ENCODE assay signal across 8 cellular contexts in genomic region chr7:69564454-69565417, GRCh38. TPM values are rescaled to one million over a fixed set of nuclear protein-coding genes. Genes with fewer than 3 reads are reported as not detected.
DNase-seq lines count a peak whose midpoint lies in the region; ATAC-seq lines count a peak whose summit lies in the region.

No MANE protein-coding gene starts in this region.

- H2BK5ac ChIP-seq in mesenchymal stem cell (ENCODE audit: low read depth, low read length, poor library complexity, severe bottlenecking) = no peak overlapping the region

- peak; percentile 58 for ATAC-seq in HG03039 (IDR thresholded peaks at IDR 0.05; ENCODE audit: unreplicated experiment)
- ATAC-seq in right cardiac atrium = peak; percentile 55 to 78
- no peak for ATAC-seq in GM19455 (IDR thresholded peaks at IDR 0.05; ENCODE audit: unreplicated experiment)

- intact Hi-C loops in right cardiac atrium (cut with DNase I) = no loop called here

- no peak overlapping the region for H3K4me3 ChIP-seq in right cardiac atrium (ENCODE audit: low read length)
- H3K4me3 ChIP-seq in mesenchymal stem cell (ENCODE audit: insufficient read depth in 1 of 2, low read depth in 1 of 2, low read length in 2 of 2) = no peak overlapping the region

- H3K4me2 ChIP-seq in mesenchymal stem cell (ENCODE audit: low read length, poor library complexity, severe bottlenecking) = no peak overlapping the region

- no peaks in the 10 kb centered on the region for H3K36me3 ChIP-seq in mesenchymal stem cell (ENCODE audit: control insufficient read depth in 1 of 2, insufficient read depth in 2 of 2, low read depth in 1 of 2, low read length in 2 of 2)

- H2BK15ac ChIP-seq in mesenchymal stem cell (ENCODE audit: low read depth, poor library complexity, severe bottlenecking) = no peak overlapping the region

- no peak overlapping the region for H4K91ac ChIP-seq in mesenchymal stem cell (ENCODE audit: low read length)

- H3K23ac ChIP-seq in mesenchymal stem cell (ENCODE audit: low read length in 2 of 2) = no peak overlapping the region

- H3K27me3 ChIP-seq in right cardiac atrium (ENCODE audit: control insufficient read depth, insufficient read depth) = no peaks in the 10 kb centered on the region
- peaks cover 0 to 8% of the 10 kb centered on the region in 2 experiments for H3K27me3 ChIP-seq in mesenchymal stem cell (ENCODE audit: control insufficient read depth in 1 of 2, insufficient read depth in 1 of 2, low read length in 2 of 2)

- H3K9ac ChIP-seq in mesenchymal stem cell (ENCODE audit: low read length) = no peak overlapping the region

- no peak overlapping the region for H3K4ac ChIP-seq in mesenchymal stem cell (ENCODE audit: low read depth in 1 of 2, low read length in 2 of 2)

- no peak overlapping the region for H2BK12ac ChIP-seq in mesenchymal stem cell (ENCODE audit: low read length in 2 of 2)

- WGBS in right cardiac atrium = 35% methylated on average over 7 of the region's 7 CpGs
- WGBS in mesenchymal stem cell = 77% methylated on average over 6 of the region's 7 CpGs

- H3K79me1 ChIP-seq in mesenchymal stem cell (replicated peaks; ENCODE audit: low read length, poor library complexity, severe bottlenecking) = no peaks in the 10 kb centered on the region

- H3K14ac ChIP-seq in mesenchymal stem cell (ENCODE audit: low read length in 2 of 2) = no peak overlapping the region

- H3K4me1 ChIP-seq in right cardiac atrium (ENCODE audit: control insufficient read depth, insufficient read depth, low read length) = no peaks in the 10 kb centered on the region
- peaks cover 2% of the 10 kb centered on the region for H3K4me1 ChIP-seq in mesenchymal stem cell (ENCODE audit: control insufficient read depth, insufficient read depth, low read depth, low read length)

- H3K9me3 ChIP-seq in right cardiac atrium (ENCODE audit: control insufficient read depth, low read length) (no peaks in the 10 kb centered on the region), mesenchymal stem cell (ENCODE audit: control insufficient read depth, low read length) (no peaks in the 10 kb centered on the region)

- H3K18ac ChIP-seq in mesenchymal stem cell (ENCODE audit: low read depth in 1 of 2, low read length in 2 of 2) = no peak overlapping the region

- H2BK120ac ChIP-seq in mesenchymal stem cell (ENCODE audit: low read depth, low read length) = no peak overlapping the region

- H3K27ac ChIP-seq in right cardiac atrium (ENCODE audit: low read length) (no peak overlapping the region), mesenchymal stem cell (ENCODE audit: low read length, poor library complexity, severe bottlenecking) (no peak overlapping the region)

- H2AFZ ChIP-seq in mesenchymal stem cell (ENCODE audit: low read depth, low read length) = no peak overlapping the region

- DNase-seq in GM04504 (ENCODE audit: low read depth) = peak; percentile 12
- peak; percentile 95 for DNase-seq in NCI-H69 (lab: John Stamatoyannopoulos, UW)
- DNase-seq in right cardiac atrium = peak in 1 of 3 donors; percentile 23
- DNase-seq in germinal center (ENCODE audit: low spot score) = no peak
- DNase-seq in mesenchymal stem cell = no peak
- no peak for DNase-seq in HCEC 1CT

- H4K8ac ChIP-seq in mesenchymal stem cell (ENCODE audit: low read length) = no peak overlapping the region

- no peak overlapping the region for H2AK5ac ChIP-seq in mesenchymal stem cell (ENCODE audit: low read length, severe bottlenecking)

RNA-seq across cellular contexts. Expression of gene AUTS2, which starts 33.5 kb away (rescaled TPM):
- total RNA-seq in right cardiac atrium = 10 to 100 TPM; 10.3 to 15.4 (median 11.0) TPM
- polyA plus RNA-seq in right cardiac atrium = 7.0 TPM
- polyA plus RNA-seq in mesenchymal stem cell (2013, experiment 1 of 2) = 4.4 TPM
- polyA plus RNA-seq in mesenchymal stem cell (2013, experiment 2 of 2) = 3.9 TPM

Comparison
In these comparisons a context has a peak if more than half of its experiments do, and no peak if none do; other contexts are left out.
1. DNase-seq: peak in GM04504 (single experiment) and NCI-H69 (single experiment); none in germinal center (single experiment), mesenchymal stem cell (single experiment) and HCEC 1CT (single experiment).